Comparison of ENCODE assay signal across 15 cellular contexts in genomic region chr12:105369014-105369413, GRCh38. TPM values are rescaled to one million over a fixed set of nuclear protein-coding genes. Genes with fewer than 3 reads are reported as not detected.
DNase-seq lines count a peak whose midpoint lies in the region; ATAC-seq and TF ChIP-seq lines count a peak whose summit lies in the region.
"Had no signal": no experiment of that assay in that cellular context is flagged by ENCODE, and none has a peak within 500 bp of the region (broad histone marks: within the 10 kb centered on the region; RNA-seq: fewer than 3 reads in every experiment).

No MANE protein-coding gene starts in this region.

- TF ChIP-seq CTCF in NB4 (IDR thresholded peaks at IDR 0.05; ENCODE audit: low read depth, low read length), result no peak
- TF ChIP-seq CTCF in epithelial cell of esophagus (IDR thresholded peaks at IDR 0.05; ENCODE audit: insufficient read depth, low read depth, low read length, missing control alignments), result peak; percentile 38
- TF ChIP-seq CTCF in osteoblast (IDR thresholded peaks at IDR 0.05; ENCODE audit: extremely low read depth, low read depth, low read length), result peak; percentile 25

- no peaks in the 10 kb centered on the region for H3K27me3 ChIP-seq in osteoblast (ENCODE audit: insufficient read depth, low read length)
- H3K27me3 ChIP-seq: heart right ventricle had no signal

- no peaks in the 10 kb centered on the region for H3K9me3 ChIP-seq in osteoblast (ENCODE audit: low read depth, low read length)
- H3K9me3 ChIP-seq: heart right ventricle, psoas muscle had no signal

- no peaks in the 10 kb centered on the region for H4K20me1 ChIP-seq in osteoblast (ENCODE audit: insufficient read depth, low read length)

- peaks cover 32% of the 10 kb centered on the region for H3K36me3 ChIP-seq in osteoblast (ENCODE audit: insufficient read depth, low read length)
- H3K36me3 ChIP-seq: heart right ventricle had no signal

- no peak for TF ChIP-seq POLR2A in NB4 (IDR thresholded peaks at IDR 0.05; ENCODE audit: extremely low read depth, insufficient read length)

- peaks cover 21% of the 10 kb centered on the region for H3K79me2 ChIP-seq in osteoblast (ENCODE audit: insufficient read depth, low read length)

- H3K4me2 ChIP-seq in osteoblast (ENCODE audit: insufficient read depth, low read length), result peak overlapping the region; percentile 23

- peak overlapping the region; percentile 21 for H3K27ac ChIP-seq in osteoblast (ENCODE audit: low read depth, low read length)
- H3K27ac ChIP-seq: heart right ventricle, psoas muscle had no signal

- peaks cover 9% of the 10 kb centered on the region for H3K4me1 ChIP-seq in osteoblast (ENCODE audit: insufficient read depth, low read length)
- H3K4me1 ChIP-seq: heart right ventricle, psoas muscle had no signal

- H3K4me3 ChIP-seq in NB4 (ENCODE audit: low read depth, low read length) (no peak overlapping the region), epithelial cell of esophagus (ENCODE audit: low read length) (no peak overlapping the region), osteoblast (ENCODE audit: insufficient read depth, low read length) (no peak overlapping the region)
- H3K4me3 ChIP-seq: heart right ventricle, psoas muscle had no signal

- ATAC-seq in GM21390 (IDR thresholded peaks at IDR 0.05; ENCODE audit: unreplicated experiment), result no peak
- ATAC-seq: heart right ventricle had no signal

- peak; percentile 76 for DNase-seq in EH (ENCODE audit: low read depth)
- peak; percentile 68 for DNase-seq in NB4 (ENCODE audit: low read depth)
- DNase-seq in epithelial cell of esophagus (ENCODE audit: low read depth), result peak; percentile 42
- peak; percentile 75 for DNase-seq in osteoblast (ENCODE audit: insufficient read length, low spot score, missing footprints)
- no peak for DNase-seq in NCI-H1092 treated with DMSO at 0.1 percent for 48 hours (lab: John Stamatoyannopoulos, UW)
- no peak for DNase-seq in epidermal melanocyte (ENCODE audit: insufficient read length, low spot score)
- no peak for DNase-seq in NCI-H187 treated with DMSO at 0.1 percent for 48 hours (lab: John Stamatoyannopoulos, UW)
- DNase-seq: cortex of kidney, heart right ventricle, midbrain, NCI-H1105, NCI-H748 treated with DMSO at 0.1 percent for 48 hours, psoas muscle, substantia nigra had no signal

- H2AFZ ChIP-seq in osteoblast (ENCODE audit: low read length), result no peak overlapping the region

RNA-seq across cellular contexts. Expression of gene C12orf75, which starts 38.5 kb away (rescaled TPM):
- total RNA-seq in osteoblast, result 48.5 and 58.0 TPM in 2 replicates

Comparison
In these comparisons a context has a peak if more than half of its experiments do, and no peak if none do; other contexts are left out.
1. DNase-seq: peak in EH (single experiment), NB4 (single experiment), epithelial cell of esophagus (single experiment) and osteoblast (single experiment); none in NCI-H1092 treated with DMSO at 0.1 percent for 48 hours (single experiment), epidermal melanocyte (single experiment) and NCI-H187 treated with DMSO at 0.1 percent for 48 hours (single experiment).